14 cellular contexts compared by ENCODE assay signal in genomic region chr5:142295084-142295758, GRCh38. TPM values are rescaled to one million over a fixed set of nuclear protein-coding genes. Genes with fewer than 3 reads are reported as not detected.
A peak's percentile ranks its signal among the peaks of the same experiment; 100 is the strongest.
DNase-seq lines count a peak whose midpoint lies in the region; ATAC-seq and TF ChIP-seq lines count a peak whose summit lies in the region.
"Had no signal": no experiment of that assay in that cellular context is flagged by ENCODE, and none has a peak within 500 bp of the region (broad histone marks: within the 10 kb centered on the region; RNA-seq: fewer than 3 reads in every experiment).

No MANE protein-coding gene starts in this region.

- H3K27me3 Mint-ChIP-seq in WTC11 (ENCODE audit: low read depth) = no peaks in the 10 kb centered on the region

- peaks cover 29% of the 10 kb centered on the region for H3K79me1 ChIP-seq in mesenchymal stem cell (replicated peaks; ENCODE audit: low read length, poor library complexity, severe bottlenecking)

- H2AK5ac ChIP-seq in mesenchymal stem cell (ENCODE audit: low read length, severe bottlenecking) = peak overlapping the region; percentile 80

- no peak overlapping the region for H3K4me3 Mint-ChIP-seq in WTC11

- WGBS in heart right ventricle, 2 donors = 57 to 59% methylated on average over 23 of the region's 23 CpGs
- WGBS in mesenchymal stem cell = 43% methylated on average over 23 of the region's 23 CpGs

- H3K36me3 Mint-ChIP-seq in WTC11 = peaks cover 17% of the 10 kb centered on the region

- ATAC-seq in WTC11 (peak; percentile 79), heart right ventricle (peak; percentile 55 to 75 (median 66)), HG03196 (IDR thresholded peaks at IDR 0.05; ENCODE audit: unreplicated experiment) (no peak), GM18498 (IDR thresholded peaks at IDR 0.05; ENCODE audit: unreplicated experiment) (no peak), HG03139 (IDR thresholded peaks at IDR 0.05; ENCODE audit: unreplicated experiment) (no peak)
- ATAC-seq: pancreas had no signal

- peak; percentile 83 for DNase-seq in BE2C
- peak; percentile 37 for DNase-seq in WTC11 (ENCODE audit: low spot score)
- DNase-seq in heart right ventricle = peak; percentile 44 to 67
- peak; percentile 78 for DNase-seq in mesenchymal stem cell
- DNase-seq in HCEC 1CT = no peak
- DNase-seq: NCI-H1092 treated with DMSO at 0.1 percent for 48 hours, NCI-H510A, pancreas, Peyer's patch, T-helper 2 cell had no signal

- H3K9ac ChIP-seq in mesenchymal stem cell (ENCODE audit: low read length) = no peak overlapping the region

- POLR2A ChIA-PET in WTC11 (lab: Charles Lee) = interaction anchor here (1.1 kb wide), 1 partner anchor 30 kb away, joined by 4 read pairs; the partner anchor contains the start of gene SPRY4

- H2AFZ ChIP-seq in mesenchymal stem cell (ENCODE audit: low read depth, low read length) = no peak overlapping the region

- H3K9me3 Mint-ChIP-seq in WTC11 = no peaks in the 10 kb centered on the region
- H3K9me3 Mint-ChIP-seq: activated T-helper 2 cell treated with anti-CD3 and anti-CD28 coated beads, Interferon-gamma antibody, Interleukin-2, Interleukin-4, amounts not matched to agents 10 μg/mL and 5 μg/mL and 100 μg/mL, durations not matched to agents 14 hours and 24 hours and 36 hours had no signal

- no peak overlapping the region for H3K14ac ChIP-seq in mesenchymal stem cell (ENCODE audit: low read length in 2 of 2)

- H3K4me3 ChIP-seq in BE2C (ENCODE audit: low read depth, low read length) (no peak overlapping the region), heart right ventricle (peak overlapping the region in 1 of 10 donors; percentile 13), mesenchymal stem cell (ENCODE audit: insufficient read depth in 1 of 2, low read depth in 1 of 2, low read length in 2 of 2) (no peak overlapping the region)
- H3K4me3 ChIP-seq: pancreas, Peyer's patch had no signal

- H3K4ac ChIP-seq in mesenchymal stem cell (ENCODE audit: low read depth in 1 of 2, low read length in 2 of 2) = peak overlapping the region; percentile 41 to 71

- no peak overlapping the region for H2BK5ac ChIP-seq in mesenchymal stem cell (ENCODE audit: low read depth, low read length, poor library complexity, severe bottlenecking)

- H2BK15ac ChIP-seq in mesenchymal stem cell (ENCODE audit: low read depth, poor library complexity, severe bottlenecking) = no peak overlapping the region

- peak overlapping the region; percentile 49 for H2BK120ac ChIP-seq in mesenchymal stem cell (ENCODE audit: low read depth, low read length)

- H3K4me2 ChIP-seq in mesenchymal stem cell (ENCODE audit: low read length, poor library complexity, severe bottlenecking) = peak overlapping the region; percentile 56

- CTCF ChIA-PET in WTC11 (lab: Charles Lee) = interaction anchor here (1.2 to 1.4 kb wide), 2 partner anchors 139 to 143 kb away, joined by 4 to 7 read pairs; no protein-coding TSS in a partner anchor

- peak overlapping the region; percentile 27 for H4K91ac ChIP-seq in mesenchymal stem cell (ENCODE audit: low read length)

- peak overlapping the region; percentile 66 to 70 for H3K18ac ChIP-seq in mesenchymal stem cell (ENCODE audit: low read depth in 1 of 2, low read length in 2 of 2)

- H3K4me1 ChIP-seq in BE2C (peaks cover 37% of the 10 kb centered on the region), heart right ventricle (peaks cover 10 to 66% (median 40%) of the 10 kb centered on the region in 9 donors), mesenchymal stem cell (ENCODE audit: control insufficient read depth, insufficient read depth, low read depth, low read length) (peaks cover 18% of the 10 kb centered on the region)
- H3K4me1 ChIP-seq: pancreas, Peyer's patch had no signal

- H2BK12ac ChIP-seq in mesenchymal stem cell (ENCODE audit: low read length in 2 of 2) = peak overlapping the region in 1 of 2 experiments; percentile 80

- H3K27me3 ChIP-seq in BE2C (no peaks in the 10 kb centered on the region), heart right ventricle (no peaks in the 10 kb centered on the region), mesenchymal stem cell (ENCODE audit: control insufficient read depth in 1 of 2, insufficient read depth in 1 of 2, low read length in 2 of 2) (no peaks in the 10 kb centered on the region)
- H3K27me3 ChIP-seq: pancreas, Peyer's patch had no signal

- H3K9me3 ChIP-seq in BE2C (no peaks in the 10 kb centered on the region; the same call in 1 of the 2 replicates), heart right ventricle (no peaks in the 10 kb centered on the region), mesenchymal stem cell (ENCODE audit: control insufficient read depth, low read length) (no peaks in the 10 kb centered on the region)
- H3K9me3 ChIP-seq: pancreas, Peyer's patch had no signal

- peak overlapping the region in 1 of 2 experiments; percentile 34 for H3K23ac ChIP-seq in mesenchymal stem cell (ENCODE audit: low read length in 2 of 2)

- H3K36me3 ChIP-seq in BE2C (peaks cover 16% of the 10 kb centered on the region), heart right ventricle (no peaks in the 10 kb centered on the region), mesenchymal stem cell (ENCODE audit: control insufficient read depth in 1 of 2, insufficient read depth in 2 of 2, low read depth in 1 of 2, low read length in 2 of 2) (peaks cover 2 to 24% of the 10 kb centered on the region in 2 experiments)
- H3K36me3 ChIP-seq: pancreas, Peyer's patch had no signal

- peaks cover 63% of the 10 kb centered on the region for H3K4me1 Mint-ChIP-seq in WTC11

- intact Hi-C loops in heart right ventricle (cut with DNase I) = loop anchor here in 1 of 10 donors (10.0 kb wide), 1 partner anchor 400 kb away; no protein-coding TSS in a partner anchor

- H4K8ac ChIP-seq in mesenchymal stem cell (ENCODE audit: low read length) = peak overlapping the region; percentile 54

- TF ChIP-seq CTCF in BE2C (IDR thresholded peaks at IDR 0.05; ENCODE audit: low read depth, low read length) = no peak
- TF ChIP-seq CTCF in WTC11 (IDR thresholded peaks at IDR 0.05) = no peak
- no peak for TF ChIP-seq CTCF in heart right ventricle (IDR thresholded peaks at IDR 0.05)

- peak overlapping the region; percentile 93 for H3K27ac Mint-ChIP-seq in WTC11
- H3K27ac Mint-ChIP-seq: activated T-helper 2 cell treated with anti-CD3 and anti-CD28 coated beads, Interferon-gamma antibody, Interleukin-2, Interleukin-4, amounts not matched to agents 10 μg/mL and 5 μg/mL and 100 μg/mL, durations not matched to agents 14 hours and 24 hours and 36 hours had no signal

- H3K27ac ChIP-seq in heart right ventricle = peak overlapping the region in 7 of 10 donors; percentile 8 to 76 (median 65)
- H3K27ac ChIP-seq in mesenchymal stem cell (ENCODE audit: low read length, poor library complexity, severe bottlenecking) = peak overlapping the region; percentile 66
- H3K27ac ChIP-seq: pancreas, Peyer's patch had no signal

TF ChIP-seq in WTC11, 78 proteins besides CTCF, POLR2A, EP300 and RAD21 (continues in another document):
- TF ChIP-seq USF1 (CRISPR knock-in tag; IDR thresholded peaks at IDR 0.05) (no peak), AFF4 (CRISPR knock-in tag; IDR thresholded peaks at IDR 0.05; ENCODE audit: borderline replicate concordance) (no peak), EMX1 (CRISPR knock-in tag; IDR thresholded peaks at IDR 0.05) (0 out of 2 replicates have a peak, but pooled peaks have one; percentile 1)

RNA-seq across cellular contexts. Expression of gene SPRY4, which starts 29.6 kb away (rescaled TPM):
- polyA plus RNA-seq in BE2C (2012; ENCODE audit: insufficient read depth, insufficient read length, low read depth) = 166 TPM
- total RNA-seq in WTC11 (2021) (99.6 to 140 TPM (median 103 TPM) in 3 replicates), heart right ventricle (10 to 100 TPM in 5 of 10 donors, 1 to 10 TPM in 5; 7.4 to 13.7 (median 10.1) TPM)
- 1 to 10 TPM; 5.0 to 5.5 TPM for polyA plus RNA-seq in heart right ventricle
- polyA plus RNA-seq in mesenchymal stem cell (2013, experiment 1 of 2) = 98.3 TPM
- 95.2 TPM for polyA plus RNA-seq in mesenchymal stem cell (2013, experiment 2 of 2)

Comparison
In these comparisons a context has a peak if more than half of its experiments do, and no peak if none do; other contexts are left out.
1. ATAC-seq: peak in WTC11 (single experiment) and heart right ventricle (8 of 8); none in HG03196 (single experiment), GM18498 (single experiment) and HG03139 (single experiment).